Comparison of ENCODE assay signal across 10 cellular contexts in the genomic region with DNA sequence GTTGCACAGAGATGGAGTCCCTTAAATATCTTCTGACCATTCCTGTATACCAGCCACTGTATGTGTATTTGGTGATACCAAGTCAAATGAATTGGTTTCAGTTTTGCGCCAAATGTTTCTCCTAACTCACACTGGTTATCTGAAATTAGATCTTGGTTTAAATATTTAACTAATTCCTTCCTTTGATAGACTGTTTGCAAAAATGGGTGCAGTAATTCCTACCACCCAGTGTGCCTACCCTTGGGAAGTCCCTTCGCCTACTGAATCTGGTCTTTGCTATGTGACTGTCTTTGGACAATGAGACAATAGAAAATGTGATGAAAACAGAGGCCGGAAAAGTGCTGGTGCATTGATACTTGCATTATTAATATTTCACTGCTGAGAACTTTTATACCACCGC. TPM values are rescaled to one million over a fixed set of nuclear protein-coding genes. Genes with fewer than 3 reads are reported as not detected.
"Had no signal": no experiment of that assay in that cellular context is flagged by ENCODE, and none has a peak within 500 bp of the region (broad histone marks: within the 10 kb centered on the region; RNA-seq: fewer than 3 reads in every experiment).

No MANE protein-coding gene starts in this region.

- H3K4me3 ChIP-seq: K562 had no signal

- FAIRE-seq: HepG2, HTR-8/SVneo, K562 had no signal

- H3K36me3 Mint-ChIP-seq: IgD-negative memory B cell had no signal

- DNase-seq: IMR-90, KBM-7, KG1 had no signal

- H3K4me3 Mint-ChIP-seq: IgD-negative memory B cell had no signal

- H3K27ac Mint-ChIP-seq: IgD-negative memory B cell had no signal

- H3K27ac ChIP-seq: HL-60 had no signal

- ATAC-seq: HepG2, K562 had no signal

RNA-seq across cellular contexts. Expression of gene CCL23, which starts 6.7 kb away (rescaled TPM):
- total RNA-seq: HepG2, HT-29, HT1080, IMR-90, K562 had no signal
- polyA plus RNA-seq: HepG2, IgD-negative memory B cell, IMR-90, K562 had no signal

RNA-seq across cellular contexts. Expression of gene CCL15, which starts 23.1 kb away (rescaled TPM):
- total RNA-seq: HT1080, IMR-90, K562 had no signal
- polyA plus RNA-seq: IgD-negative memory B cell, IMR-90, K562 had no signal

RNA-seq across cellular contexts. Expression of gene CCL14, which starts 37.9 kb away (rescaled TPM):
- total RNA-seq: HT1080, IMR-90, K562 had no signal
- polyA plus RNA-seq: IgD-negative memory B cell, IMR-90, K562 had no signal

RNA-seq across cellular contexts. Expression of gene CCL18, which starts 39.6 kb away (rescaled TPM):
- total RNA-seq: HepG2, HT-29, HT1080, IMR-90, K562 had no signal
- polyA plus RNA-seq: HepG2, IgD-negative memory B cell, IMR-90, K562 had no signal

RNA-seq across cellular contexts. Expression of gene CCL16, which starts 43.1 kb away (rescaled TPM):
- total RNA-seq: HT-29, HT1080, IMR-90, K562 had no signal
- polyA plus RNA-seq: IgD-negative memory B cell, IMR-90, K562 had no signal
